Comparison of ENCODE assay signal across 8 cellular contexts in the genomic region with DNA sequence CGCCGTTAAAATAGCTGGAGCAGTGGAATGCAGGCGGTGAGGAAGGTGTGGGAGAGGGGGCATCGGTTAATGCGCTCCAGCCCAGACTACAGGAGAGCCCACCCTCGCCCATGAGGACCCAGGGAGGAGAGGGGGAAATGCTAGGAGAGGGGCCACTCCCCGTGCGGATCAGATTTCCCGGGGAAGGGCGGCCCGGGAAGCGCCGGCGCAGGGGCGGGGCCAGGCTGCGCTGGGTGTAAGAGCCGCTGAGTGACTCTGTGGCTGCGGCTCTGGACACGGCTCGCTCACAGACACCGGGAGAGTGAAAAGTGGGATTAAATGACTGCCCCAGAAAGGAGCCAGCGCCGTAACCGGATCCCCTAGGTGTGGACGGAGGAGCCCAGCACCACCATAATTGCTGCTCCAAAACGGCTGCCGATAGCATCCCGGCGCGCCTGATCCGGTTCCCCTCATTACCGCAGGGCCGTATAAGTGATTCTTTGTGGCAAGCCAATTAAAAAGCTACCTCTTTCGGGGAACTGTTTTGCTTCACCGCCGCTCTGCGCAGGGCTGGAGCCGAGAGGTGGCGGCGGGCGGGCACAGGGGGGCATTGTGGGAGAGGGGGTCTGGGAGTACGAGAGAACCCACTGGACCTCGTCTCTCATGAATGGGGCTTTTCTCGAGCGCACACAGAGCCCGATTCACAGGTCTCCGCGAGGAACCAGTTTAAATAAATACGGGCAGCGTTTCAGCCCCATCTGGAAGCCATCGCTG. TPM values are rescaled to one million over a fixed set of nuclear protein-coding genes. Genes with fewer than 3 reads are reported as not detected.
DNase-seq lines count a peak whose midpoint lies in the region; ATAC-seq and TF ChIP-seq lines count a peak whose summit lies in the region.

No MANE protein-coding gene starts in this region.

- no peaks in the 10 kb centered on the region for H3K4me1 Mint-ChIP-seq in Calu3 (ENCODE audit: low read depth, unreplicated experiment)
- peaks cover 25% of the 10 kb centered on the region for H3K4me1 Mint-ChIP-seq in activated T-helper 2 cell treated with anti-CD3 and anti-CD28 coated beads, Interferon-gamma antibody, Interleukin-2, Interleukin-4, amounts not matched to agents 10 μg/mL and 5 μg/mL and 100 μg/mL, durations not matched to agents 14 hours and 24 hours and 36 hours (ENCODE audit: low read depth)

- no peak for ATAC-seq in HG03342 (IDR thresholded peaks at IDR 0.05; ENCODE audit: unreplicated experiment)

- H3K27me3 Mint-ChIP-seq in Calu3 (ENCODE audit: unreplicated experiment), result peaks cover 99% of the 10 kb centered on the region
- H3K27me3 Mint-ChIP-seq in activated T-helper 2 cell treated with anti-CD3 and anti-CD28 coated beads, Interferon-gamma antibody, Interleukin-2, Interleukin-4, amounts not matched to agents 10 μg/mL and 5 μg/mL and 100 μg/mL, durations not matched to agents 14 hours and 24 hours and 36 hours (ENCODE audit: low read depth), result peaks cover 87% of the 10 kb centered on the region

- intact Hi-C loops in Calu3 (cut with micrococcal nuclease; ENCODE audit: unreplicated experiment) (no loop called here), left ventricle myocardium inferior (cut with micrococcal nuclease) (no loop called here)
- intact Hi-C loops in activated T-helper 2 cell treated with anti-CD3 and anti-CD28 coated beads, Interferon-gamma antibody, Interleukin-2, Interleukin-4, amounts not matched to agents 10 μg/mL and 5 μg/mL and 100 μg/mL, durations not matched to agents 14 hours and 24 hours and 36 hours (cut with micrococcal nuclease), result loop anchor here (10.0 kb wide), 1 partner anchor 983 kb away; no protein-coding TSS in a partner anchor

- TF ChIP-seq CTCF in Calu3 (IDR thresholded peaks at IDR 0.05; ENCODE audit: unreplicated experiment) (no peak), left ventricle myocardium inferior (IDR thresholded peaks at IDR 0.05; ENCODE audit: borderline replicate concordance) (no peak)

- H3K27ac Mint-ChIP-seq in Calu3 (ENCODE audit: unreplicated experiment), result no peak overlapping the region
- no peak overlapping the region for H3K27ac Mint-ChIP-seq in activated T-helper 2 cell treated with anti-CD3 and anti-CD28 coated beads, Interferon-gamma antibody, Interleukin-2, Interleukin-4, amounts not matched to agents 10 μg/mL and 5 μg/mL and 100 μg/mL, durations not matched to agents 14 hours and 24 hours and 36 hours

- in situ Hi-C loops in KBM-7 (cut with MboI; ENCODE audit: low pct_unique_long_range_greater_than_20kb, low sequenced_read_pairs), result no loop called here

- H3K9ac ChIP-seq in rectal smooth muscle tissue (ENCODE audit: low read length), result no peak overlapping the region

- H3K4me3 ChIP-seq in left ventricle myocardium inferior (peak overlapping the region; percentile 70), rectal smooth muscle tissue (ENCODE audit: low read length) (peak overlapping the region; percentile 66)

- H3K9me3 ChIP-seq in left ventricle myocardium inferior (replicated peaks), result no peaks in the 10 kb centered on the region

- no peaks in the 10 kb centered on the region for H3K36me3 ChIP-seq in left ventricle myocardium inferior
- no peaks in the 10 kb centered on the region for H3K36me3 ChIP-seq in rectal smooth muscle tissue (ENCODE audit: control insufficient read depth, insufficient read depth, low read length)

- CTCF ChIA-PET in Calu3 (lab: Charles Lee), result no interaction called here

- DNase-seq in Calu3, result peak; percentile 32
- peak; percentile 46 for DNase-seq in KBM-7
- no peak for DNase-seq in activated T-helper 2 cell treated with anti-CD3 and anti-CD28 coated beads, Interferon-gamma antibody, Interleukin-2, Interleukin-4, amounts not matched to agents 10 μg/mL and 5 μg/mL and 100 μg/mL, durations not matched to agents 14 hours and 24 hours and 36 hours (ENCODE audit: low spot score)
- peak; percentile 60 for DNase-seq in left ventricle myocardium inferior
- DNase-seq in NOMO-1 (lab: John Stamatoyannopoulos, UW; ENCODE audit: unreplicated experiment in 2 of 2), result no peak
- DNase-seq in stimulated activated CD4-positive, alpha-beta T cell treated with anti-CD3 and anti-CD28 coated beads, Interleukin-4, amount 100 ng/mL, for 1 hour, result no peak

- H3K9me3 Mint-ChIP-seq in Calu3 (ENCODE audit: low read depth, unreplicated experiment), result no peaks in the 10 kb centered on the region
- H3K9me3 Mint-ChIP-seq in activated T-helper 2 cell treated with anti-CD3 and anti-CD28 coated beads, Interferon-gamma antibody, Interleukin-2, Interleukin-4, amounts not matched to agents 10 μg/mL and 5 μg/mL and 100 μg/mL, durations not matched to agents 14 hours and 24 hours and 36 hours, result no peaks in the 10 kb centered on the region

- H3K27ac ChIP-seq in left ventricle myocardium inferior (replicated peaks) (peak overlapping the region; percentile 73), rectal smooth muscle tissue (ENCODE audit: low read depth, low read length) (no peak overlapping the region)

- H3K4me1 ChIP-seq in left ventricle myocardium inferior, result peaks cover 47% of the 10 kb centered on the region
- H3K4me1 ChIP-seq in rectal smooth muscle tissue (ENCODE audit: control insufficient read depth, insufficient read depth, low read length), result peaks cover 8% of the 10 kb centered on the region

- H3K4me3 Mint-ChIP-seq in Calu3 (ENCODE audit: low read depth, unreplicated experiment), result peak overlapping the region; percentile 64
- H3K4me3 Mint-ChIP-seq in activated T-helper 2 cell treated with anti-CD3 and anti-CD28 coated beads, Interferon-gamma antibody, Interleukin-2, Interleukin-4, amounts not matched to agents 10 μg/mL and 5 μg/mL and 100 μg/mL, durations not matched to agents 14 hours and 24 hours and 36 hours (ENCODE audit: low read depth), result peak overlapping the region; percentile 71

- peaks cover 8% of the 10 kb centered on the region for H3K36me3 Mint-ChIP-seq in Calu3 (ENCODE audit: insufficient read depth, unreplicated experiment)
- H3K36me3 Mint-ChIP-seq in activated T-helper 2 cell treated with anti-CD3 and anti-CD28 coated beads, Interferon-gamma antibody, Interleukin-2, Interleukin-4, amounts not matched to agents 10 μg/mL and 5 μg/mL and 100 μg/mL, durations not matched to agents 14 hours and 24 hours and 36 hours (ENCODE audit: low read depth), result no peaks in the 10 kb centered on the region

- H3K27me3 ChIP-seq in left ventricle myocardium inferior (ENCODE audit: low read depth), result peaks cover 54% of the 10 kb centered on the region
- peaks cover 41% of the 10 kb centered on the region for H3K27me3 ChIP-seq in rectal smooth muscle tissue (ENCODE audit: control insufficient read depth, insufficient read depth, low read length)

- no TSS peak for BruUV-seq in Calu3 (replicated peaks; lab: Mats Ljungman, UMichigan)

RNA-seq across cellular contexts. Expression of gene COL2A1, which starts 2.7 kb away (rescaled TPM):
- total RNA-seq in Calu3 (2022), result 0.50 TPM in 1 of 2 replicates, not detected in the other
- total RNA-seq in activated T-helper 2 cell treated with anti-CD3 and anti-CD28 coated beads, Interferon-gamma antibody, Interleukin-2, Interleukin-4, amounts not matched to agents 10 μg/mL and 5 μg/mL and 100 μg/mL, durations not matched to agents 14 hours and 24 hours and 36 hours, result 0.14 and 0.27 TPM in 2 replicates
- total RNA-seq in left ventricle myocardium inferior, result not detected

RNA-seq across cellular contexts. Expression of gene TMEM106C, which starts 38.2 kb away (rescaled TPM):
- 67.2 and 77.3 TPM in 2 replicates for total RNA-seq in Calu3 (2022)
- total RNA-seq in activated T-helper 2 cell treated with anti-CD3 and anti-CD28 coated beads, Interferon-gamma antibody, Interleukin-2, Interleukin-4, amounts not matched to agents 10 μg/mL and 5 μg/mL and 100 μg/mL, durations not matched to agents 14 hours and 24 hours and 36 hours, result 168 and 169 TPM in 2 replicates
- total RNA-seq in left ventricle myocardium inferior, result 48.1 TPM

Comparison
In these comparisons a context has a peak if more than half of its experiments do, and no peak if none do; other contexts are left out.
1. DNase-seq: peak in Calu3 (single experiment), KBM-7 (single experiment) and left ventricle myocardium inferior (single experiment); none in activated T-helper 2 cell treated with anti-CD3 and anti-CD28 coated beads, Interferon-gamma antibody, Interleukin-2, Interleukin-4, amounts not matched to agents 10 μg/mL and 5 μg/mL and 100 μg/mL, durations not matched to agents 14 hours and 24 hours and 36 hours (single experiment), NOMO-1 (0 of 2) and stimulated activated CD4-positive, alpha-beta T cell treated with anti-CD3 and anti-CD28 coated beads, Interleukin-4, amount 100 ng/mL, for 1 hour (single experiment).